In the genomic region with DNA sequence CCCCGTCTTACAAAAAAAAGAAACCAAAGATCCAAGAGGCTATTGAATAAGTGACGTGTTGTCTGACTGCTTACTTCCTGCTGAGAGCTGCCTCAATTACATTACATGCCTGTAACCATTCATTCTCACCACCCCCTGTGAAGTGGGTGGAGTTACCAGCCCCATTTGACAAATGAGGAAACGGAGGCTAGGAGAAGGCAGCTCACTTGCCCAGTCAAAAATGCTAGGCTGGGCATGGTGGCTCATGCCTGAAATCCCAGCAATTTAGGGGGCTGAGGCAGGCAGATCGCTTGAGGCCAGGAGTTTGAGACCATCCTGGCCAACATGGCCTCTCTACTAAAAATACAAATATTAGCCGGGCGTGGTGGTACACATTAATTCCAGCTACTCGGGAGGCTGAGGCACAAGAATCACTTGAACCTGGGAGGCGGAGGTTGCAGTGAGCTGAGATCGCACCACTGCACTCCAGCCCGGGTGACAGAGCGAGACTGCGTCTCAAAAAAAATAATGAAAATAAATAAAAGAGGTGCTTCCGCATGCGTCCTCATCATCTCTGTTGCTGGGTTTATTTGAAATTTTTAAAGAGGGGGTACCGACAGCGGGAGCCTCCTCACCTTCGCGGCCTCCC, we compare ENCODE assay signal across 8 cellular contexts. TPM values are rescaled to one million over a fixed set of nuclear protein-coding genes. Genes with fewer than 3 reads are reported as not detected.
DNase-seq lines count a peak whose midpoint lies in the region; ATAC-seq and TF ChIP-seq lines count a peak whose summit lies in the region.

No MANE protein-coding gene starts in this region.

- WGBS in iPS DF 6.9 (ENCODE audit: insufficient coverage, insufficient read length): no CpG with 5 or more reads among the region's 18 CpGs

- H3K4me3 Mint-ChIP-seq in IgD-negative memory B cell: peak overlapping the region; percentile 92 to 100 (median 100)

- ATAC-seq in SK-N-SH treated with all-trans-retinoic acid at 6 μM for 48 hours (peak; percentile 60), GM21529 (IDR thresholded peaks at IDR 0.05; ENCODE audit: unreplicated experiment) (no peak)

- in situ Hi-C loops in astrocyte of the cerebellum (cut with HindIII; ENCODE audit: low sequenced_read_pairs): loop anchor here (5.0 to 10.0 kb wide), 2 partner anchors 63 to 91 kb away; a partner anchor contains a TSS

- H3K4me3 ChIP-seq in astrocyte of the cerebellum (ENCODE audit: low read depth, low read length) (peak overlapping the region; percentile 91), iPS DF 6.9 (ENCODE audit: low read length) (peak overlapping the region; percentile 80), skeletal muscle tissue (ENCODE audit: low read length in 3 of 3) (peak overlapping the region; percentile 89 to 94 (median 94))

- H3K36me3 ChIP-seq in ES-I3 (ENCODE audit: insufficient read depth, low read length) (no peaks in the 10 kb centered on the region), iPS DF 6.9 (ENCODE audit: control insufficient read depth, insufficient read depth, low read length) (peaks cover 18% of the 10 kb centered on the region; the same call in 1 of the 2 replicates), skeletal muscle tissue (ENCODE audit: control insufficient read depth in 3 of 3, insufficient read depth in 3 of 3, low read length in 3 of 3) (peaks cover 10 to 13% (median 11%) of the 10 kb centered on the region in 3 donors)

- no peak for TF ChIP-seq CTCF in astrocyte of the cerebellum (IDR thresholded peaks at IDR 0.05; ENCODE audit: low read depth, low read length, missing control alignments)

- H3K27me3 ChIP-seq in iPS DF 6.9 (ENCODE audit: control insufficient read depth, insufficient read depth, low read length): no peaks in the 10 kb centered on the region
- H3K27me3 ChIP-seq in skeletal muscle tissue (ENCODE audit: control insufficient read depth in 3 of 3, insufficient read depth in 3 of 3, low read length in 3 of 3): no peaks in the 10 kb centered on the region

- H3K27ac Mint-ChIP-seq in IgD-negative memory B cell: peak overlapping the region; percentile 97 to 100 (median 99)

- DNase-seq in astrocyte of the cerebellum (ENCODE audit: low read depth): peak; percentile 43
- no peak for DNase-seq in iPS DF 6.9 (ENCODE audit: low read depth, low spot score)
- DNase-seq in SHP77 treated with DMSO at 0.1 percent for 48 hours (lab: John Stamatoyannopoulos, UW): no peak

- H3K4me1 ChIP-seq in ES-I3 (ENCODE audit: insufficient read depth, low read length) (peaks cover 9% of the 10 kb centered on the region), iPS DF 6.9 (ENCODE audit: control insufficient read depth, insufficient read depth, low read length) (peaks cover 7% of the 10 kb centered on the region), skeletal muscle tissue (ENCODE audit: control insufficient read depth in 3 of 3, insufficient read depth in 3 of 3, low read length in 3 of 3) (peaks cover 45 to 53% (median 49%) of the 10 kb centered on the region in 3 donors)

- peaks cover 1% of the 10 kb centered on the region for H3K36me3 Mint-ChIP-seq in IgD-negative memory B cell

- peaks cover 37 to 63% (median 58%) of the 10 kb centered on the region in 3 donors for H3K4me1 Mint-ChIP-seq in IgD-negative memory B cell

- H3K27ac ChIP-seq in iPS DF 6.9 (ENCODE audit: low read length) (no peak overlapping the region), skeletal muscle tissue (ENCODE audit: low read depth, low read length) (peak overlapping the region; percentile 54)

- no peaks in the 10 kb centered on the region for H3K27me3 Mint-ChIP-seq in IgD-negative memory B cell

- peak overlapping the region; percentile 98 for H3K9ac ChIP-seq in ES-I3 (ENCODE audit: low read depth, low read length)
- H3K9ac ChIP-seq in skeletal muscle tissue (ENCODE audit: low read depth in 1 of 3, low read length in 3 of 3): peak overlapping the region; percentile 84 to 93 (median 89)

- H3K9me3 ChIP-seq in ES-I3 (ENCODE audit: control insufficient read depth, insufficient read depth, low read length) (no peaks in the 10 kb centered on the region), iPS DF 6.9 (ENCODE audit: control insufficient read depth, insufficient read depth, low read length) (no peaks in the 10 kb centered on the region), skeletal muscle tissue (ENCODE audit: control insufficient read depth in 3 of 3, low read length in 3 of 3) (no peaks in the 10 kb centered on the region)

- no peaks in the 10 kb centered on the region for H3K9me3 Mint-ChIP-seq in IgD-negative memory B cell

TF ChIP-seq in SK-N-SH treated with all-trans-retinoic acid at 6 μM for 48 hours, 23 proteins besides CTCF, POLR2A, EP300 and RAD21:
- TF ChIP-seq CSDC2 (CRISPR knock-in tag; IDR thresholded peaks at IDR 0.05) (no peak), ZFP3 (CRISPR knock-in tag; IDR thresholded peaks at IDR 0.05) (no peak), SNAI2 (CRISPR knock-in tag; IDR thresholded peaks at IDR 0.05) (no peak), ZNF8 (CRISPR knock-in tag; IDR thresholded peaks at IDR 0.05) (no peak), TOX (CRISPR knock-in tag; IDR thresholded peaks at IDR 0.05; ENCODE audit: borderline replicate concordance) (no peak), ZFP30 (CRISPR knock-in tag; IDR thresholded peaks at IDR 0.05) (no peak), ZNF70 (CRISPR knock-in tag; IDR thresholded peaks at IDR 0.05) (no peak), ISL1 (CRISPR knock-in tag; IDR thresholded peaks at IDR 0.05) (no peak), TCF4 (CRISPR knock-in tag; IDR thresholded peaks at IDR 0.05; ENCODE audit: borderline replicate concordance) (no peak), GLIS3 (CRISPR knock-in tag; IDR thresholded peaks at IDR 0.05) (no peak)
- TF ChIP-seq, protein P1, sequence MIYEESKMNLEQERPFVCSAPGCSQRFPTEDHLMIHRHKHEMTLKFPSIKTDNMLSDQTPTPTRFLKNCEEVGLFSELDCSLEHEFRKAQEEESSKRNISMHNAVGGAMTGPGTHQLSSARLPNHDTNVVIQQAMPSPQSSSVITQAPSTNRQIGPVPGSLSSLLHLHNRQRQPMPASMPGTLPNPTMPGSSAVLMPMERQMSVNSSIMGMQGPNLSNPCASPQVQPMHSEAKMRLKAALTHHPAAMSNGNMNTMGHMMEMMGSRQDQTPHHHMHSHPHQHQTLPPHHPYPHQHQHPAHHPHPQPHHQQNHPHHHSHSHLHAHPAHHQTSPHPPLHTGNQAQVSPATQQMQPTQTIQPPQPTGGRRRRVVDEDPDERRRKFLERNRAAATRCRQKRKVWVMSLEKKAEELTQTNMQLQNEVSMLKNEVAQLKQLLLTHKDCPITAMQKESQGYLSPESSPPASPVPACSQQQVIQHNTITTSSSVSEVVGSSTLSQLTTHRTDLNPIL (CRISPR knock-in tag; IDR thresholded peaks at IDR 0.05; ENCODE audit: low read depth): no peak
- TF ChIP-seq, protein P2, sequence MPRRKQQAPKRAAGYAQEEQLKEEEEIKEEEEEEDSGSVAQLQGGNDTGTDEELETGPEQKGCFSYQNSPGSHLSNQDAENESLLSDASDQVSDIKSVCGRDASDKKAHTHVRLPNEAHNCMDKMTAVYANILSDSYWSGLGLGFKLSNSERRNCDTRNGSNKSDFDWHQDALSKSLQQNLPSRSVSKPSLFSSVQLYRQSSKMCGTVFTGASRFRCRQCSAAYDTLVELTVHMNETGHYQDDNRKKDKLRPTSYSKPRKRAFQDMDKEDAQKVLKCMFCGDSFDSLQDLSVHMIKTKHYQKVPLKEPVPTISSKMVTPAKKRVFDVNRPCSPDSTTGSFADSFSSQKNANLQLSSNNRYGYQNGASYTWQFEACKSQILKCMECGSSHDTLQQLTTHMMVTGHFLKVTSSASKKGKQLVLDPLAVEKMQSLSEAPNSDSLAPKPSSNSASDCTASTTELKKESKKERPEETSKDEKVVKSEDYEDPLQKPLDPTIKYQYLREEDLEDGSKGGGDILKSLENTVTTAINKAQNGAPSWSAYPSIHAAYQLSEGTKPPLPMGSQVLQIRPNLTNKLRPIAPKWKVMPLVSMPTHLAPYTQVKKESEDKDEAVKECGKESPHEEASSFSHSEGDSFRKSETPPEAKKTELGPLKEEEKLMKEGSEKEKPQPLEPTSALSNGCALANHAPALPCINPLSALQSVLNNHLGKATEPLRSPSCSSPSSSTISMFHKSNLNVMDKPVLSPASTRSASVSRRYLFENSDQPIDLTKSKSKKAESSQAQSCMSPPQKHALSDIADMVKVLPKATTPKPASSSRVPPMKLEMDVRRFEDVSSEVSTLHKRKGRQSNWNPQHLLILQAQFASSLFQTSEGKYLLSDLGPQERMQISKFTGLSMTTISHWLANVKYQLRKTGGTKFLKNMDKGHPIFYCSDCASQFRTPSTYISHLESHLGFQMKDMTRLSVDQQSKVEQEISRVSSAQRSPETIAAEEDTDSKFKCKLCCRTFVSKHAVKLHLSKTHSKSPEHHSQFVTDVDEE (CRISPR knock-in tag; IDR thresholded peaks at IDR 0.05): no peak

RNA-seq across cellular contexts. Expression of a gene that starts 0.5 kb away (rescaled TPM):
- 308 TPM for polyA plus RNA-seq in IgD-negative memory B cell
- total RNA-seq in skeletal muscle tissue: 49.1 TPM

RNA-seq across cellular contexts. Expression of a gene that starts 0.6 kb away (rescaled TPM):
- polyA plus RNA-seq in IgD-negative memory B cell: 20.8 TPM
- total RNA-seq in skeletal muscle tissue: 11.0 TPM

RNA-seq across cellular contexts. Expression of a gene that starts 19.9 kb away (rescaled TPM):
- 14.7 TPM for polyA plus RNA-seq in IgD-negative memory B cell
- not detected for total RNA-seq in skeletal muscle tissue

RNA-seq across cellular contexts. Expression of a gene that starts 32.2 kb away (rescaled TPM):
- not detected for polyA plus RNA-seq in IgD-negative memory B cell
- total RNA-seq in skeletal muscle tissue: under 0.01 TPM

RNA-seq across cellular contexts. Expression of a gene that starts 45.9 kb away (rescaled TPM):
- polyA plus RNA-seq in IgD-negative memory B cell: 0.26 TPM
- total RNA-seq in skeletal muscle tissue: not detected
